Comparison of ENCODE assay signal across 14 cellular contexts in genomic region chr13:42680748-42681147, GRCh38.
DNase-seq lines count a peak whose midpoint lies in the region; ATAC-seq and TF ChIP-seq lines count a peak whose summit lies in the region.
"Had no signal": no experiment of that assay in that cellular context is flagged by ENCODE, and none has a peak within 500 bp of the region (broad histone marks: within the 10 kb centered on the region; RNA-seq: fewer than 3 reads in every experiment).

No MANE protein-coding gene starts in this region.

- TF ChIP-seq POLR2A in NB4 (IDR thresholded peaks at IDR 0.05; ENCODE audit: extremely low read depth, insufficient read length) = no peak

- no peak for ATAC-seq in HG02840 (IDR thresholded peaks at IDR 0.05; ENCODE audit: low FRiP score, unreplicated experiment)
- ATAC-seq: CD8-positive, alpha-beta T cell had no signal

- peak; percentile 8 for DNase-seq in DMS 273 (lab: John Stamatoyannopoulos, UW; ENCODE audit: unreplicated experiment)
- no peak for DNase-seq in DMS 273 treated with DMSO at 0.1 percent for 48 hours (lab: John Stamatoyannopoulos, UW)
- peak; percentile 71 for DNase-seq in GDM1 (lab: John Stamatoyannopoulos, UW)
- DNase-seq in NB4 (ENCODE audit: low read depth) = peak; percentile 5
- DNase-seq in activated T-cell treated with anti-CD3 and anti-CD28 coated beads, Interleukin-2, amount 50 U/mL, for 1 hour = no peak
- DNase-seq: Caco-2; CD4-positive, CD25-positive, alpha-beta regulatory T cell; CD8-positive, alpha-beta T cell; DMS53; DMS79 treated with DMSO at 0.1 percent for 48 hours; GOT3; HCEC 1CT had no signal

- no peak for TF ChIP-seq CTCF in NB4 (IDR thresholded peaks at IDR 0.05; ENCODE audit: low read depth, low read length)

- H3K4me3 ChIP-seq in NB4 (ENCODE audit: low read depth, low read length) = no peak overlapping the region
- H3K4me3 ChIP-seq: BLaER1 had no signal

Comparison
In these comparisons a context has a peak if more than half of its experiments do, and no peak if none do; other contexts are left out.
1. DNase-seq: peak in DMS 273 (single experiment), GDM1 (single experiment) and NB4 (single experiment); none in DMS 273 treated with DMSO at 0.1 percent for 48 hours (single experiment) and activated T-cell treated with anti-CD3 and anti-CD28 coated beads, Interleukin-2, amount 50 U/mL, for 1 hour (single experiment).